14 cellular contexts compared by ENCODE assay signal in genomic region chr5:16579142-16579541, GRCh38. TPM values are rescaled to one million over a fixed set of nuclear protein-coding genes. Genes with fewer than 3 reads are reported as not detected.
DNase-seq lines count a peak whose midpoint lies in the region; ATAC-seq and TF ChIP-seq lines count a peak whose summit lies in the region.
"Had no signal": no experiment of that assay in that cellular context is flagged by ENCODE, and none has a peak within 500 bp of the region (broad histone marks: within the 10 kb centered on the region; RNA-seq: fewer than 3 reads in every experiment).

No MANE protein-coding gene starts in this region.

- in situ Hi-C loops in ACHN (cut with HindIII; ENCODE audit: low pct_ligation_motif_present, low pct_unique_long_range_greater_than_20kb, low sequenced_read_pairs), result no loop called here

- no peak overlapping the region for H3K9ac ChIP-seq in HUES48 (ENCODE audit: low read depth, low read length)

- DNase-seq in NCI-H446 (lab: John Stamatoyannopoulos, UW) (peak; percentile 45 to 80), dorsolateral prefrontal cortex (peak in 9 of 10 donors; percentile 41 to 75 (median 65)), pons (ENCODE audit: low spot score) (peak; percentile 88), ACHN (no peak)
- no peak for DNase-seq in effector memory CD4-positive, alpha-beta T cell
- DNase-seq in stimulated activated effector memory CD8-positive, alpha-beta T cell treated with anti-CD3 and anti-CD28 coated beads, Interleukin-12 subunit alpha, Interleukin-12 subunit beta, amount 100 ng/mL, for 72 hours (ENCODE audit: low spot score in 2 of 2), result no peak
- DNase-seq: activated naive CD4-positive, alpha-beta T cell treated with anti-CD3 and anti-CD28 coated beads, Interleukin-2, amount 10 ng/mL, durations not matched to agents 7 days and 5 days; Karpas-422; NCI-H226; RPMI8226 had no signal

- H3K4me1 ChIP-seq in HUES48 (ENCODE audit: control insufficient read depth, insufficient read depth, low read length), result peaks cover 28% of the 10 kb centered on the region
- no peaks in the 10 kb centered on the region for H3K4me1 ChIP-seq in effector memory CD4-positive, alpha-beta T cell (ENCODE audit: control insufficient read depth, insufficient read depth, low read length, poor library complexity, severe bottlenecking)

- peaks cover 9% of the 10 kb centered on the region for H3K4me1 Mint-ChIP-seq in stimulated activated effector memory CD8-positive, alpha-beta T cell treated with anti-CD3 and anti-CD28 coated beads, Interleukin-12 subunit alpha, Interleukin-12 subunit beta, amount 100 ng/mL, for 72 hours

- H3K27ac ChIP-seq in HUES48 (ENCODE audit: low read depth, low read length) (peak overlapping the region; percentile 50), dorsolateral prefrontal cortex (peak overlapping the region; percentile 63 to 99 (median 90))
- no peak overlapping the region for H3K27ac ChIP-seq in effector memory CD4-positive, alpha-beta T cell (ENCODE audit: insufficient read depth, low read length, poor library complexity, severe bottlenecking)
- H3K27ac ChIP-seq: esophagus muscularis mucosa, thoracic aorta had no signal

- no peak for TF ChIP-seq CTCF in dorsolateral prefrontal cortex (IDR thresholded peaks at IDR 0.05 in 54 of 56, conservative IDR thresholded peaks at IDR 0.05 in 2 of 56; ENCODE audit: low read depth in 1 of 56, partially characterized antibody in 56 of 56)

- H3K4me3 Mint-ChIP-seq in stimulated activated effector memory CD8-positive, alpha-beta T cell treated with anti-CD3 and anti-CD28 coated beads, Interleukin-12 subunit alpha, Interleukin-12 subunit beta, amount 100 ng/mL, for 72 hours, result no peak overlapping the region
- H3K4me3 Mint-ChIP-seq: activated naive CD4-positive, alpha-beta T cell treated with anti-CD3 and anti-CD28 coated beads, Interleukin-2, amount 10 ng/mL, durations not matched to agents 7 days and 5 days had no signal

- H3K36me3 Mint-ChIP-seq in stimulated activated effector memory CD8-positive, alpha-beta T cell treated with anti-CD3 and anti-CD28 coated beads, Interleukin-12 subunit alpha, Interleukin-12 subunit beta, amount 100 ng/mL, for 72 hours, result no peaks in the 10 kb centered on the region

- H3K4me3 ChIP-seq in HUES48 (ENCODE audit: low read depth, low read length) (no peak overlapping the region), dorsolateral prefrontal cortex (no peak overlapping the region)
- H3K4me3 ChIP-seq in effector memory CD4-positive, alpha-beta T cell (ENCODE audit: insufficient read depth, low read depth, low read length, poor library complexity, severe bottlenecking), result no peak overlapping the region
- H3K4me3 ChIP-seq: esophagus muscularis mucosa, thoracic aorta had no signal

- no peak for ATAC-seq in GM21515 (IDR thresholded peaks at IDR 0.05; ENCODE audit: unreplicated experiment)
- no peak for ATAC-seq in stimulated activated effector memory CD8-positive, alpha-beta T cell treated with anti-CD3 and anti-CD28 coated beads, Interleukin-12 subunit alpha, Interleukin-12 subunit beta, amount 100 ng/mL, for 72 hours

- H3K9me3 ChIP-seq in HUES48 (ENCODE audit: control insufficient read depth, insufficient read depth, low read length), result no peaks in the 10 kb centered on the region
- no peaks in the 10 kb centered on the region for H3K9me3 ChIP-seq in effector memory CD4-positive, alpha-beta T cell (ENCODE audit: control insufficient read depth, low read length)
- H3K9me3 ChIP-seq: esophagus muscularis mucosa, thoracic aorta had no signal

- no peaks in the 10 kb centered on the region for H3K9me3 Mint-ChIP-seq in stimulated activated effector memory CD8-positive, alpha-beta T cell treated with anti-CD3 and anti-CD28 coated beads, Interleukin-12 subunit alpha, Interleukin-12 subunit beta, amount 100 ng/mL, for 72 hours
- H3K9me3 Mint-ChIP-seq: activated naive CD4-positive, alpha-beta T cell treated with anti-CD3 and anti-CD28 coated beads, Interleukin-2, amount 10 ng/mL, durations not matched to agents 7 days and 5 days had no signal

- intact Hi-C loops in dorsolateral prefrontal cortex (cut with DNase I), result loop anchor here in 1 of 2 donors (10.0 kb wide), 1 partner anchor 86 kb away; no protein-coding TSS in a partner anchor

- H3K27me3 ChIP-seq in HUES48 (ENCODE audit: control insufficient read depth, insufficient read depth, low read length) (no peaks in the 10 kb centered on the region), dorsolateral prefrontal cortex (no peaks in the 10 kb centered on the region)
- no peaks in the 10 kb centered on the region for H3K27me3 ChIP-seq in effector memory CD4-positive, alpha-beta T cell (replicated peaks; ENCODE audit: control insufficient read depth, insufficient read depth, low read length, poor library complexity, severe bottlenecking)
- H3K27me3 ChIP-seq: esophagus muscularis mucosa had no signal

- H3K27ac Mint-ChIP-seq in stimulated activated effector memory CD8-positive, alpha-beta T cell treated with anti-CD3 and anti-CD28 coated beads, Interleukin-12 subunit alpha, Interleukin-12 subunit beta, amount 100 ng/mL, for 72 hours, result no peak overlapping the region
- H3K27ac Mint-ChIP-seq: activated naive CD4-positive, alpha-beta T cell treated with anti-CD3 and anti-CD28 coated beads, Interleukin-2, amount 10 ng/mL, durations not matched to agents 7 days and 5 days had no signal

- H3K36me3 ChIP-seq in HUES48 (ENCODE audit: control insufficient read depth, insufficient read depth, low read length), result no peaks in the 10 kb centered on the region
- H3K36me3 ChIP-seq in effector memory CD4-positive, alpha-beta T cell (ENCODE audit: control insufficient read depth, insufficient read depth, low read length), result no peaks in the 10 kb centered on the region
- H3K36me3 ChIP-seq: esophagus muscularis mucosa, thoracic aorta had no signal

RNA-seq across cellular contexts. Expression of gene RETREG1, which starts 37.7 kb away (rescaled TPM):
- total RNA-seq in dorsolateral prefrontal cortex, result 100 to 1,000 TPM in 14 of 120 experiments, 10 to 100 TPM in 106; 26.4 to 149 (median 81.6) TPM

Comparison
In these comparisons a context has a peak if more than half of its experiments do, and no peak if none do; other contexts are left out.
1. DNase-seq: peak in NCI-H446 (2 of 2), dorsolateral prefrontal cortex (9 of 10) and pons (single experiment); none in ACHN (single experiment), effector memory CD4-positive, alpha-beta T cell (0 of 3) and stimulated activated effector memory CD8-positive, alpha-beta T cell treated with anti-CD3 and anti-CD28 coated beads, Interleukin-12 subunit alpha, Interleukin-12 subunit beta, amount 100 ng/mL, for 72 hours (0 of 2).